ENCODE assay signal across 10 cellular contexts in the genomic region with DNA sequence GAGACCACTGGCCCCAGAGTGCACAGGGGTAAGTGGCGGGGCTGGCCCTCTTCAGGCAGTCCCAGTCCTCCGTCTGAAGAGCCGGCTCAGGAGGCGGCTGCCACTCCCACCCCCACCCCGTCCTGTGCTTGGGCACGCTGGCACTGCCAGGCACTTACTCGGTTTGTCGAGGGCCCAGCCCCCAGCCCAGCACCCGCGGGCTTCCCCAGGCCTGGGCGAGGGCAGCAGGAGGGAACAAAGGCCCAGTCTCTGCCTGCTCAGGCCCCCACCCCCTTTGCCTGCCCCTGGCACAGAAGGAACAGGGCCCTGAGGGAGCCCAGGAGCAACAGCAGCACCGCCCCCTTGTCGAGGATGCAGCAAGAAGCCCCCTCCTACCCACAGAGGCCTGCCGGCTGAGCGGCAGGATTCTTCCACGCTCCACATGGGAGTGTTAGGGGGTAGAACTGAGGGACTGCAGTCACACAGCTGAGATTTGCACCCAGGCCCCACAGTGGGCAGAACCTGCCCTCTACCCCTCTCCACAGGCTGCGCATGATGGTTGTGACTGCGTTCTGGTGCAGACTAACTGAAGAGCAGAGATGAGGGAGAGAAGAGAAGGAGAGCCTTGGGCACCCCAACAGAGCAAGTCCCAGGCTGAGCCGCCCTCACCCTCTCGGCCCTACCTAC. TPM values are rescaled to one million over a fixed set of nuclear protein-coding genes. Genes with fewer than 3 reads are reported as not detected.
DNase-seq lines count a peak whose midpoint lies in the region; ATAC-seq and TF ChIP-seq lines count a peak whose summit lies in the region.
"Had no signal": no experiment of that assay in that cellular context is flagged by ENCODE, and none has a peak within 500 bp of the region (broad histone marks: within the 10 kb centered on the region; RNA-seq: fewer than 3 reads in every experiment).

No MANE protein-coding gene starts in this region.

- no peaks in the 10 kb centered on the region for H3K79me2 ChIP-seq in mesendoderm (ENCODE audit: control insufficient read depth, insufficient read depth, low read length)

- no peak overlapping the region for H3K9ac ChIP-seq in mesendoderm (ENCODE audit: low read length)

- H3K4me2 ChIP-seq in mesendoderm (ENCODE audit: low read length): no peak overlapping the region

- H3K4me1 ChIP-seq in CD4-positive, CD25-positive, alpha-beta regulatory T cell (ENCODE audit: control insufficient read depth, insufficient read depth, low read length, poor library complexity, severe bottlenecking): peaks cover 36% of the 10 kb centered on the region
- H3K4me1 ChIP-seq in sigmoid colon (peaks cover 0 to 24% (median 15%) of the 10 kb centered on the region in 4 donors), mesendoderm (ENCODE audit: control insufficient read depth, low read depth, low read length) (peaks cover 3% of the 10 kb centered on the region)

- H3K27me3 ChIP-seq in CD4-positive, CD25-positive, alpha-beta regulatory T cell (ENCODE audit: control insufficient read depth, insufficient read depth, low read length): no peaks in the 10 kb centered on the region
- H3K27me3 ChIP-seq in sigmoid colon (no peaks in the 10 kb centered on the region), mesendoderm (ENCODE audit: insufficient read depth, low read length, poor library complexity) (no peaks in the 10 kb centered on the region)

- peaks cover 15% of the 10 kb centered on the region for H3K36me3 Mint-ChIP-seq in CD4-positive, CD25-positive, alpha-beta regulatory T cell

- H3K79me1 ChIP-seq in mesendoderm (ENCODE audit: low read length): peaks cover 7% of the 10 kb centered on the region

- TF ChIP-seq EP300 in sigmoid colon (IDR thresholded peaks at IDR 0.05): no peak

- H3K23ac ChIP-seq in mesendoderm (ENCODE audit: low read length): no peak overlapping the region

- H2AK5ac ChIP-seq in mesendoderm (ENCODE audit: low read length): no peak overlapping the region

- no peak overlapping the region for H4K8ac ChIP-seq in mesendoderm (ENCODE audit: low read depth, low read length)

- H3K18ac ChIP-seq in mesendoderm (ENCODE audit: low read length): no peak overlapping the region

- WGBS in sigmoid colon, 2 donors: 83 to 89% methylated on average over 20 of the region's 20 CpGs
- whole genome bisulfite sequencing in mesendoderm (ENCODE audit: extremely low coverage, insufficient coverage, low lambda C conversion rate): no CpG with 5 or more reads among the region's 20 CpGs

- no peak for ATAC-seq in CD4-positive, CD25-positive, alpha-beta regulatory T cell (ENCODE audit: low read depth in 2 of 2)
- ATAC-seq in left cardiac atrium: peak; percentile 23 to 55
- no peak for ATAC-seq in GM19397 (IDR thresholded peaks at IDR 0.05; ENCODE audit: unreplicated experiment)

- no peak overlapping the region for H2BK15ac ChIP-seq in mesendoderm (replicated peaks; ENCODE audit: low read depth)

- no peak for TF ChIP-seq CTCF in sigmoid colon (IDR thresholded peaks at IDR 0.05)

- H3K56ac ChIP-seq in mesendoderm (ENCODE audit: low read length): no peak overlapping the region

- no peaks in the 10 kb centered on the region for H3K9me3 ChIP-seq in CD4-positive, CD25-positive, alpha-beta regulatory T cell (ENCODE audit: control insufficient read depth in 2 of 2, low read length in 2 of 2)
- no peaks in the 10 kb centered on the region for H3K9me3 ChIP-seq in sigmoid colon

- no peaks in the 10 kb centered on the region for H3K9me3 Mint-ChIP-seq in CD4-positive, CD25-positive, alpha-beta regulatory T cell

- DNase-seq in CD4-positive, CD25-positive, alpha-beta regulatory T cell: no peak
- DNase-seq in amygdala (lab: John Stamatoyannopoulos, UW) (peak in 54 of 56 donors; percentile 41 to 96 (median 86)), left cardiac atrium (no peak), renal cortical epithelial cell (ENCODE audit: low read depth) (peak; percentile 26), sigmoid colon (no peak), mesendoderm (no peak), NCI-H2171 treated with DMSO at 0.1 percent for 48 hours (lab: John Stamatoyannopoulos, UW) (no peak)
- DNase-seq: NCI-H446 treated with DMSO at 0.1 percent for 48 hours had no signal

- peaks cover 0 to 66% (median 12%) of the 10 kb centered on the region in 4 donors for H3K4me1 Mint-ChIP-seq in CD4-positive, CD25-positive, alpha-beta regulatory T cell

- no peak overlapping the region for H3K4ac ChIP-seq in mesendoderm (ENCODE audit: low read depth, low read length)

- no peak overlapping the region for H3K4me3 ChIP-seq in CD4-positive, CD25-positive, alpha-beta regulatory T cell (ENCODE audit: low read depth, low read length)
- H3K4me3 ChIP-seq in sigmoid colon (no peak overlapping the region), mesendoderm (ENCODE audit: low read length) (no peak overlapping the region)

- no peak overlapping the region for H4K5ac ChIP-seq in mesendoderm (ENCODE audit: low read length)

- H3K4me3 Mint-ChIP-seq in CD4-positive, CD25-positive, alpha-beta regulatory T cell: no peak overlapping the region

- no peaks in the 10 kb centered on the region for H3K27me3 Mint-ChIP-seq in CD4-positive, CD25-positive, alpha-beta regulatory T cell

- H3K27ac ChIP-seq in CD4-positive, CD25-positive, alpha-beta regulatory T cell (ENCODE audit: insufficient read depth, low read length, poor library complexity, severe bottlenecking): peak overlapping the region; percentile 6
- H3K27ac ChIP-seq in sigmoid colon (peak overlapping the region in 2 of 4 donors; percentile 17 to 42), mesendoderm (ENCODE audit: low read depth, low read length) (no peak overlapping the region)
- H3K27ac ChIP-seq: C4-2B had no signal

- no peak overlapping the region for H2BK5ac ChIP-seq in mesendoderm (ENCODE audit: low read length)

- intact Hi-C loops in left cardiac atrium (cut with DNase I): no loop called here
- intact Hi-C loops in sigmoid colon (cut with DNase I): no loop called here

- H2BK120ac ChIP-seq in mesendoderm (ENCODE audit: low read depth, low read length): no peak overlapping the region

- peaks cover 35% of the 10 kb centered on the region for H3K36me3 ChIP-seq in CD4-positive, CD25-positive, alpha-beta regulatory T cell (ENCODE audit: control insufficient read depth, insufficient read depth, low read length)
- peaks cover 7 to 39% (median 21%) of the 10 kb centered on the region in 4 donors for H3K36me3 ChIP-seq in sigmoid colon
- H3K36me3 ChIP-seq in mesendoderm (ENCODE audit: control insufficient read depth, insufficient read depth, low read length): peaks cover 7% of the 10 kb centered on the region

- peak overlapping the region in 1 of 3 donors; percentile 75 for H3K27ac Mint-ChIP-seq in CD4-positive, CD25-positive, alpha-beta regulatory T cell

- no peak for TF ChIP-seq POLR2A in sigmoid colon (IDR thresholded peaks at IDR 0.05)

RNA-seq across cellular contexts. Expression of a gene that starts 8.9 kb away (rescaled TPM):
- 12.7 TPM for total RNA-seq in CD4-positive, CD25-positive, alpha-beta regulatory T cell
- polyA plus RNA-seq in CD4-positive, CD25-positive, alpha-beta regulatory T cell: 1 to 10 TPM; 3.0 to 3.7 (median 3.5) TPM
- total RNA-seq in left cardiac atrium (10 to 100 TPM; 24.6 to 39.3 TPM), renal cortical epithelial cell (6.2 and 8.2 TPM in 2 replicates), sigmoid colon (1 to 10 TPM; 6.3 to 7.5 (median 7.0) TPM)
- 1 to 10 TPM; 3.0 to 7.6 (median 4.2) TPM for polyA plus RNA-seq in sigmoid colon
- polyA plus RNA-seq in mesendoderm (2013, experiment 1 of 2): 13.1 TPM
- 13.9 TPM for polyA plus RNA-seq in mesendoderm (2013, experiment 2 of 2)

RNA-seq across cellular contexts. Expression of a gene that starts 51.7 kb away (rescaled TPM):
- 1,128 TPM for total RNA-seq in CD4-positive, CD25-positive, alpha-beta regulatory T cell
- 1,000 to 10,000 TPM; 1,236 to 1,661 (median 1,413) TPM for polyA plus RNA-seq in CD4-positive, CD25-positive, alpha-beta regulatory T cell
- 100 to 1,000 TPM; 586 to 682 TPM for total RNA-seq in left cardiac atrium
- 846 and 1,109 TPM in 2 replicates for total RNA-seq in renal cortical epithelial cell
- total RNA-seq in sigmoid colon: 1,000 to 10,000 TPM; 1,247 to 2,632 (median 2,024) TPM
- 1,000 to 10,000 TPM; 1,880 to 2,993 (median 2,094) TPM for polyA plus RNA-seq in sigmoid colon
- 2,106 TPM for polyA plus RNA-seq in mesendoderm (2013, experiment 1 of 2)
- polyA plus RNA-seq in mesendoderm (2013, experiment 2 of 2): 2,168 TPM

Comparison
In these comparisons a context has a peak if more than half of its experiments do, and no peak if none do; other contexts are left out.
1. ATAC-seq: peak in left cardiac atrium (2 of 2); none in CD4-positive, CD25-positive, alpha-beta regulatory T cell (0 of 2) and GM19397 (single experiment).
2. DNase-seq: peak in amygdala (54 of 56) and renal cortical epithelial cell (single experiment); none in CD4-positive, CD25-positive, alpha-beta regulatory T cell (0 of 3), left cardiac atrium (single experiment), sigmoid colon (single experiment), mesendoderm (single experiment) and NCI-H2171 treated with DMSO at 0.1 percent for 48 hours (single experiment).